16 cellular contexts compared by ENCODE assay signal in the genomic region with DNA sequence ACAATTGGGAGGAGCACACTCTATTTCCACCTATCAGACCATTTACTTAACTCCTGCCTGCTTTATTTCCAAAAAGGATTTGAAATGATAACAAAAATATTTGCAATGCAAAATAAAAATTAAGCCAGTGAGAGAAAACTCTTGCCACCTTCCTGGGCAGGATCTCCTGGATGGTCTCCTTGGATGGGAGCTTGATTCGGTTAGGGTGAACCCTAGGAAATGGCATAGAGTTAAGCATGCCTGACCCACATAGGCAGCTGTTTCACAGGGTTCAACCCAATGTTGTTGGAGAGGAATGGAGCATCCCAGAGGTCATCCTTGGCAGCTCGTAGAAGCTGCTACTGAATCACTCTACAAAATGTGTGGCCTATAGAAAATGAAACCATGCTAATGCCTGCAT.
A peak's percentile ranks its signal among the peaks of the same experiment; 100 is the strongest.
DNase-seq lines count a peak whose midpoint lies in the region; ATAC-seq, FAIRE-seq and TF ChIP-seq lines count a peak whose summit lies in the region.
"Had no signal": no experiment of that assay in that cellular context is flagged by ENCODE, and none has a peak within 500 bp of the region (broad histone marks: within the 10 kb centered on the region; RNA-seq: fewer than 3 reads in every experiment).

No MANE protein-coding gene starts in this region.

- intact Hi-C loops in naive thymus-derived CD4-positive, alpha-beta T cell (cut with micrococcal nuclease) = loop anchor here in 1 of 2 donors (10.0 kb wide), 1 partner anchor 215 kb away; no protein-coding TSS in a partner anchor

- TF ChIP-seq POLR2A in A549 (IDR thresholded peaks at IDR 0.05; ENCODE audit: low read length) = no peak

- FAIRE-seq in A549 (lab: Jason Lieb, UNC) = no peak
- no peak for FAIRE-seq in small intestine (lab: Jason Lieb, UNC)
- FAIRE-seq: G401.6 had no signal

- CTCF ChIA-PET in A549 (lab: Yijun Ruan, JAX) = no interaction called here
- CTCF ChIA-PET in naive thymus-derived CD4-positive, alpha-beta T cell (lab: Charles Lee) = interaction anchor here (2.0 kb wide), 1 partner anchor 370 kb away, joined by 9 read pairs; no protein-coding TSS in a partner anchor

- H3K27ac ChIP-seq in A549 (peak overlapping the region; percentile 75 to 84), small intestine (ENCODE audit: low read depth in 1 of 2, low read length in 1 of 2) (peak overlapping the region in 1 of 2 donors; percentile 50)
- peak overlapping the region; percentile 38 for H3K27ac ChIP-seq in CD4-positive, CD25-positive, alpha-beta regulatory T cell (ENCODE audit: insufficient read depth, low read length, poor library complexity, severe bottlenecking)
- peak overlapping the region; percentile 30 for H3K27ac ChIP-seq in naive thymus-derived CD4-positive, alpha-beta T cell (ENCODE audit: low read depth, low read length)

- no peak for TF ChIP-seq EP300 in A549 (IDR thresholded peaks at IDR 0.05)

- H3K9me3 Mint-ChIP-seq in CD4-positive, CD25-positive, alpha-beta regulatory T cell = no peaks in the 10 kb centered on the region
- peaks cover 3% of the 10 kb centered on the region for H3K9me3 Mint-ChIP-seq in activated naive CD8-positive, alpha-beta T cell (ENCODE audit: low read depth)
- no peaks in the 10 kb centered on the region for H3K9me3 Mint-ChIP-seq in naive thymus-derived CD4-positive, alpha-beta T cell
- H3K9me3 Mint-ChIP-seq: T-helper 1 cell treated with Interleukin-12 subunit alpha and Interleukin-12 subunit beta and Interleukin-4 antibody, amounts not matched to agents 30 μg/mL and 1 μg/mL, for 36 hours had no signal

- POLR2A ChIA-PET in A549 (lab: Yijun Ruan, JAX) = no interaction called here
- POLR2A ChIA-PET in naive thymus-derived CD4-positive, alpha-beta T cell (lab: Charles Lee) = interaction anchor here (0.9 to 2.1 kb wide), 4 partner anchors 11 to 77 kb away, joined by 3 to 9 read pairs (median 5); no protein-coding TSS in a partner anchor

- peaks cover 62% of the 10 kb centered on the region for H3K4me1 ChIP-seq in A549
- H3K4me1 ChIP-seq in CD4-positive, CD25-positive, alpha-beta regulatory T cell (ENCODE audit: control insufficient read depth, insufficient read depth, low read length, poor library complexity, severe bottlenecking) = peaks cover 26% of the 10 kb centered on the region
- peaks cover 13 to 53% of the 10 kb centered on the region in 2 donors for H3K4me1 ChIP-seq in naive thymus-derived CD4-positive, alpha-beta T cell (ENCODE audit: control insufficient read depth in 2 of 2, insufficient read depth in 2 of 2, low read length in 2 of 2)
- H3K4me1 ChIP-seq in small intestine (ENCODE audit: control insufficient read depth in 2 of 2, insufficient read depth in 1 of 2, low read depth in 1 of 2, low read length in 1 of 2) = peaks cover 6 to 7% of the 10 kb centered on the region in 2 donors

- no peak overlapping the region for H3K4me2 ChIP-seq in A549

- ATAC-seq in A549 (no peak), HG02970 (IDR thresholded peaks at IDR 0.05; ENCODE audit: low FRiP score, unreplicated experiment) (no peak)
- ATAC-seq in CD4-positive, CD25-positive, alpha-beta regulatory T cell (ENCODE audit: low read depth in 2 of 2) = no peak
- ATAC-seq in naive thymus-derived CD4-positive, alpha-beta T cell = no peak
- ATAC-seq: psoas muscle had no signal

- peak overlapping the region; percentile 22 to 93 (median 86) for H3K27ac Mint-ChIP-seq in CD4-positive, CD25-positive, alpha-beta regulatory T cell
- peak overlapping the region; percentile 98 for H3K27ac Mint-ChIP-seq in activated naive CD8-positive, alpha-beta T cell
- peak overlapping the region; percentile 25 to 98 (median 93) for H3K27ac Mint-ChIP-seq in naive thymus-derived CD4-positive, alpha-beta T cell

- 93% methylated on average over 2 of the region's 2 CpGs for WGBS in A549 (ENCODE audit: missing lambda C conversion rate)
- WGBS in small intestine, 3 donors = 64 to 85% (median 83%) methylated on average over 2 of the region's 2 CpGs

- TF ChIP-seq RAD21 in A549 (conservative IDR thresholded peaks at IDR 0.05 in 1 of 2, IDR thresholded peaks at IDR 0.05 in 1 of 2) = no peak

- H3K4me3 Mint-ChIP-seq in CD4-positive, CD25-positive, alpha-beta regulatory T cell = peak overlapping the region in 2 of 4 donors; percentile 5 to 49
- H3K4me3 Mint-ChIP-seq in activated naive CD8-positive, alpha-beta T cell = peak overlapping the region; percentile 6
- H3K4me3 Mint-ChIP-seq in naive thymus-derived CD4-positive, alpha-beta T cell = peak overlapping the region in 6 of 10 donors; percentile 1 to 66 (median 4)
- H3K4me3 Mint-ChIP-seq: T-helper 1 cell treated with Interleukin-12 subunit alpha and Interleukin-12 subunit beta and Interleukin-4 antibody, amounts not matched to agents 30 μg/mL and 1 μg/mL, for 36 hours had no signal

- no peak for DNase-seq in A549 (ENCODE audit: low read depth in 1 of 2, low spot score in 1 of 2)
- DNase-seq in CD4-positive, CD25-positive, alpha-beta regulatory T cell = no peak
- DNase-seq in naive thymus-derived CD4-positive, alpha-beta T cell = no peak
- DNase-seq in small intestine = no peak
- DNase-seq in ureter (ENCODE audit: low spot score) = no peak
- DNase-seq in NCI-H446 (lab: John Stamatoyannopoulos, UW) = no peak
- DNase-seq: activated CD4-positive, alpha-beta T cell treated with anti-CD3 and anti-CD28 coated beads, Interleukin-2, amount 50 U/mL, for 4 hours; PC-9; psoas muscle; stimulated activated CD4-positive, alpha-beta T cell treated with anti-CD3 and anti-CD28 coated beads, Interleukin-4, amount 100 ng/mL, for 1 hour; stimulated activated naive CD4-positive, alpha-beta T cell had no signal

- peaks cover 12 to 78% (median 47%) of the 10 kb centered on the region in 4 donors for H3K4me1 Mint-ChIP-seq in CD4-positive, CD25-positive, alpha-beta regulatory T cell
- H3K4me1 Mint-ChIP-seq in activated naive CD8-positive, alpha-beta T cell (ENCODE audit: low read depth) = peaks cover 90% of the 10 kb centered on the region
- H3K4me1 Mint-ChIP-seq in naive thymus-derived CD4-positive, alpha-beta T cell = peaks cover 44 to 97% (median 91%) of the 10 kb centered on the region in 7 donors

- peaks cover 57% of the 10 kb centered on the region for H3K36me3 Mint-ChIP-seq in CD4-positive, CD25-positive, alpha-beta regulatory T cell
- peaks cover 40% of the 10 kb centered on the region for H3K36me3 Mint-ChIP-seq in activated naive CD8-positive, alpha-beta T cell
- H3K36me3 Mint-ChIP-seq in naive thymus-derived CD4-positive, alpha-beta T cell = peaks cover 27 to 79% (median 66%) of the 10 kb centered on the region in 5 donors

- H3K27me3 ChIP-seq in CD4-positive, CD25-positive, alpha-beta regulatory T cell (ENCODE audit: control insufficient read depth, insufficient read depth, low read length) = no peaks in the 10 kb centered on the region
- no peaks in the 10 kb centered on the region for H3K27me3 ChIP-seq in naive thymus-derived CD4-positive, alpha-beta T cell (ENCODE audit: control insufficient read depth in 2 of 2, insufficient read depth in 2 of 2, low read length in 2 of 2)
- H3K27me3 ChIP-seq in small intestine (ENCODE audit: control insufficient read depth in 2 of 2, insufficient read depth in 2 of 2, low read length in 2 of 2) = no peaks in the 10 kb centered on the region

- no peaks in the 10 kb centered on the region for H3K9me3 ChIP-seq in A549
- no peaks in the 10 kb centered on the region for H3K9me3 ChIP-seq in CD4-positive, CD25-positive, alpha-beta regulatory T cell (ENCODE audit: control insufficient read depth in 2 of 2, low read length in 2 of 2)
- H3K9me3 ChIP-seq in naive thymus-derived CD4-positive, alpha-beta T cell (ENCODE audit: control insufficient read depth in 2 of 3, low read length in 3 of 3) = no peaks in the 10 kb centered on the region
- no peaks in the 10 kb centered on the region for H3K9me3 ChIP-seq in small intestine (ENCODE audit: control insufficient read depth, low read depth)
- H3K9me3 ChIP-seq: HAP-1, psoas muscle had no signal

- TF ChIP-seq CTCF in A549 (IDR thresholded peaks at IDR 0.05) = no peak

- H3K36me3 ChIP-seq in CD4-positive, CD25-positive, alpha-beta regulatory T cell (ENCODE audit: control insufficient read depth, insufficient read depth, low read length) = peaks cover 75% of the 10 kb centered on the region
- peaks cover 7 to 85% (median 18%) of the 10 kb centered on the region in 3 experiments for H3K36me3 ChIP-seq in naive thymus-derived CD4-positive, alpha-beta T cell (ENCODE audit: control insufficient read depth in 2 of 3, insufficient read depth in 3 of 3, low read length in 3 of 3)
- peaks cover 4 to 7% of the 10 kb centered on the region in 2 donors for H3K36me3 ChIP-seq in small intestine (ENCODE audit: control insufficient read depth in 2 of 2, insufficient read depth in 2 of 2, low read length in 2 of 2)

- H3K27me3 Mint-ChIP-seq in CD4-positive, CD25-positive, alpha-beta regulatory T cell = peaks cover 4% of the 10 kb centered on the region
- H3K27me3 Mint-ChIP-seq in activated naive CD8-positive, alpha-beta T cell = no peaks in the 10 kb centered on the region
- no peaks in the 10 kb centered on the region for H3K27me3 Mint-ChIP-seq in naive thymus-derived CD4-positive, alpha-beta T cell

- H3K4me3 ChIP-seq in A549 (no peak overlapping the region), small intestine (ENCODE audit: low read depth in 1 of 2, low read length in 2 of 2) (no peak overlapping the region)
- H3K4me3 ChIP-seq in CD4-positive, CD25-positive, alpha-beta regulatory T cell (ENCODE audit: low read depth, low read length) = no peak overlapping the region
- no peak overlapping the region for H3K4me3 ChIP-seq in naive thymus-derived CD4-positive, alpha-beta T cell (ENCODE audit: low read length)
- H3K4me3 ChIP-seq: HAP-1, PC-9, psoas muscle had no signal

TF ChIP-seq in A549, 52 proteins besides CTCF, POLR2A, EP300 and RAD21 (continues in another document):
- TF ChIP-seq JUNB (IDR thresholded peaks at IDR 0.05) (no peak), MYC (IDR thresholded peaks at IDR 0.05; ENCODE audit: borderline replicate concordance, low read length) (no peak), HOXA7 (CRISPR knock-in tag; IDR thresholded peaks at IDR 0.05) (no peak), JUN (IDR thresholded peaks at IDR 0.05) (no peak), CBX8 (IDR thresholded peaks at IDR 0.05) (no peak), KDM1A (IDR thresholded peaks at IDR 0.05; ENCODE audit: low read depth) (no peak)
- TF ChIP-seq, protein P1, sequence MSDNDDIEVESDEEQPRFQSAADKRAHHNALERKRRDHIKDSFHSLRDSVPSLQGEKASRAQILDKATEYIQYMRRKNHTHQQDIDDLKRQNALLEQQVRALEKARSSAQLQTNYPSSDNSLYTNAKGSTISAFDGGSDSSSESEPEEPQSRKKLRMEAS (IDR thresholded peaks at IDR 0.05) = no peak
- TF ChIP-seq, protein P2, sequence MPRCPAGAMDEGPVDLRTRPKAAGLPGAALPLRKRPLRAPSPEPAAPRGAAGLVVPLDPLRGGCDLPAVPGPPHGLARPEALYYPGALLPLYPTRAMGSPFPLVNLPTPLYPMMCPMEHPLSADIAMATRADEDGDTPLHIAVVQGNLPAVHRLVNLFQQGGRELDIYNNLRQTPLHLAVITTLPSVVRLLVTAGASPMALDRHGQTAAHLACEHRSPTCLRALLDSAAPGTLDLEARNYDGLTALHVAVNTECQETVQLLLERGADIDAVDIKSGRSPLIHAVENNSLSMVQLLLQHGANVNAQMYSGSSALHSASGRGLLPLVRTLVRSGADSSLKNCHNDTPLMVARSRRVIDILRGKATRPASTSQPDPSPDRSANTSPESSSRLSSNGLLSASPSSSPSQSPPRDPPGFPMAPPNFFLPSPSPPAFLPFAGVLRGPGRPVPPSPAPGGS (IDR thresholded peaks at IDR 0.05) = no peak
